ENCODE assay signal across 1 cellular context in genomic region chr5:145407300-145408047, GRCh38.
TF ChIP-seq lines count a peak whose summit lies in the region.

No MANE protein-coding gene starts in this region.

TF ChIP-seq in HepG2, 621 proteins besides CTCF, POLR2A, EP300 and RAD21 (continued from another document):
- TF ChIP-seq HMGA1 (CRISPR knock-in tag; conservative IDR thresholded peaks at IDR 0.05) (no peak), ZNF142 (CRISPR knock-in tag; IDR thresholded peaks at IDR 0.05) (no peak), HNRNPLL (IDR thresholded peaks at IDR 0.05; ENCODE audit: low read depth, low read length, poor library complexity, severe bottlenecking) (no peak)
